8 cellular contexts compared by ENCODE assay signal in genomic region chr15:62391565-62392262, GRCh38. TPM values are rescaled to one million over a fixed set of nuclear protein-coding genes. Genes with fewer than 3 reads are reported as not detected.
DNase-seq lines count a peak whose midpoint lies in the region; ATAC-seq, FAIRE-seq and TF ChIP-seq lines count a peak whose summit lies in the region.

No MANE protein-coding gene starts in this region.

- DNase-seq in AG04450 (ENCODE audit: low read depth, low spot score) (no peak), H54 (ENCODE audit: insufficient read length, low spot score) (no peak), retina (peak; percentile 85), cortex of kidney (lab: John Stamatoyannopoulos, UW) (no peak)

- H3K9me3 Mint-ChIP-seq in brain = no peaks in the 10 kb centered on the region

- H3K4me3 ChIP-seq in AG04450 (ENCODE audit: low read depth, low read length) (peak overlapping the region; percentile 98), iPS-15b (ENCODE audit: low read depth, low read length) (peak overlapping the region; percentile 79)

- ATAC-seq in SK-N-SH treated with all-trans-retinoic acid at 6 μM for 48 hours (peak; percentile 87), GM19463 (IDR thresholded peaks at IDR 0.05; ENCODE audit: unreplicated experiment) (no peak)

- H3K4me1 ChIP-seq in iPS-15b (ENCODE audit: control insufficient read depth, insufficient read depth, low read length) = peaks cover 2% of the 10 kb centered on the region

- H3K27ac ChIP-seq in AG04450 (ENCODE audit: low read depth, low read length) = peak overlapping the region; percentile 31

- TF ChIP-seq CTCF in AG04450 (IDR thresholded peaks at IDR 0.05; ENCODE audit: low read depth, low read length) = peak; percentile 56
- peak; percentile 29 to 49 for TF ChIP-seq CTCF in brain (conservative IDR thresholded peaks at IDR 0.05)

- H3K9ac ChIP-seq in iPS-15b (ENCODE audit: low read depth, low read length) = peak overlapping the region; percentile 56

- no peaks in the 10 kb centered on the region for H3K36me3 ChIP-seq in iPS-15b (ENCODE audit: control insufficient read depth, insufficient read depth, low read length)

- CTCF ChIA-PET in AG04450 (lab: Charles Lee) = interaction anchor here (0.6 to 2.0 kb wide), 11 partner anchors 14 to 355 kb away, joined by 3 to 13 read pairs (median 3); no protein-coding TSS in a partner anchor

- peaks cover 16% of the 10 kb centered on the region for H3K27me3 Mint-ChIP-seq in brain

- no peaks in the 10 kb centered on the region for H3K36me3 Mint-ChIP-seq in brain

- H3K9me3 ChIP-seq in AG04450 (ENCODE audit: control insufficient read depth, insufficient read depth, low read length) (no peaks in the 10 kb centered on the region; the same call in 1 of the 2 replicates), iPS-15b (ENCODE audit: control insufficient read depth, insufficient read depth, low read length) (no peaks in the 10 kb centered on the region)

- POLR2A ChIA-PET in AG04450 (lab: Yijun Ruan, JAX) = interaction anchor here (0.6 to 2.0 kb wide), 5 partner anchors 70 to 227 kb away, joined by 3 to 9 read pairs (median 4); no protein-coding TSS in a partner anchor

- FAIRE-seq in H54 (lab: Jason Lieb, UNC) = no peak

- H3K4me1 Mint-ChIP-seq in brain = peaks cover 40% of the 10 kb centered on the region

- 0 out of 2 replicates have a peak, but pooled peaks have one; percentile 7 for TF ChIP-seq POLR2A in H54 (IDR thresholded peaks at IDR 0.05; ENCODE audit: low read depth, low read length)

- peak overlapping the region; percentile 82 to 95 (median 91) for H3K27ac Mint-ChIP-seq in brain

- H3K4me3 Mint-ChIP-seq in brain = peak overlapping the region; percentile 93 to 98 (median 97)

- H3K27me3 ChIP-seq in AG04450 (ENCODE audit: control insufficient read depth, insufficient read depth, low read length) (no peaks in the 10 kb centered on the region), iPS-15b (ENCODE audit: control insufficient read depth, insufficient read depth, low read length) (peaks cover 13% of the 10 kb centered on the region)

TF ChIP-seq in SK-N-SH treated with all-trans-retinoic acid at 6 μM for 48 hours, 23 proteins besides CTCF, POLR2A, EP300 and RAD21:
- TF ChIP-seq RARB (CRISPR knock-in tag; IDR thresholded peaks at IDR 0.05) (no peak), GLIS3 (CRISPR knock-in tag; IDR thresholded peaks at IDR 0.05) (no peak), ARNTL (CRISPR knock-in tag; IDR thresholded peaks at IDR 0.05; ENCODE audit: borderline replicate concordance, low read depth) (no peak), ZNF565 (CRISPR knock-in tag; conservative IDR thresholded peaks at IDR 0.05; ENCODE audit: low read depth) (no peak)
TF ChIP-seq in SK-N-SH treated with all-trans-retinoic acid at 6 μM for 48 hours: peak in this region for 0.

RNA-seq across cellular contexts. Expression of gene TLN2, which starts 1.4 kb away (rescaled TPM):
- polyA plus RNA-seq in AG04450 (2011; rRNA removed) (12.6 and 13.0 TPM in 2 replicates), brain (ENCODE audit: insufficient read depth, low read depth, low replicate concordance) (9.4 TPM)
- polyA minus RNA-seq in AG04450 (2011; rRNA and poly(A)+ RNA removed) = 36.6 and 43.6 TPM in 2 replicates
